ENCODE assay signal across 19 cellular contexts in the genomic region with DNA sequence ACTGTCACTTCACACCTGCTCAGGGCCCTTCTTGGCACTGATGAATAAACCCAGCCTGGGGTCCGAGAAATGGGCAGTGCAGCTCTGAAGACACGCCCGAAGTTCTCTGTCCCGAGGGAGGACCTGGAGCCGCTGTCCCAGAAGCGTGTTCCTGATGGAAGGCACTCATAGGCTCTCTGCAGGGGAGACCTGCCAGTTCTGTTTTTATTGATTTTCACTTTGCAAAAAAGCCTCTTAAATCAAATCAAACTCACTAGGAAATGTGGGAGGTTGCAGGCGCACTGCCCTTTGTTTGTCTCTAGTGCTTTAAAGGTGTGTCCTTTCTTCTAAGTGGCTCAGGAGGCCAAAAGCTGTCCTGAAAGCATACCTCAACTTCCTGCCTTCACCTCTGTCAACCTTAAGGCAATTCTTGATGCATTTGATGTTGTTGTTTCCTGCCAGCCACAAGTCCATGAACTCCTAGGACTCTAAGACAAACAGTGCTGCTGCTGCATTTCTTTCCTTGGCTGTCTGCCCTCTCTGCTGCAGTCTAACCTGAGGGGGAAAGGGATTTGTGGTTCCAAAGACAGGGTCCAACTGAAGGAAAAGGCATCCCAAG.
DNase-seq lines count a peak whose midpoint lies in the region; ATAC-seq and TF ChIP-seq lines count a peak whose summit lies in the region.
"Had no signal": no experiment of that assay in that cellular context is flagged by ENCODE, and none has a peak within 500 bp of the region (broad histone marks: within the 10 kb centered on the region; RNA-seq: fewer than 3 reads in every experiment).

No MANE protein-coding gene starts in this region.

- intact Hi-C loops in body of pancreas (cut with DNase I), result no loop called here

- H3K4me1 ChIP-seq in body of pancreas (peaks cover 9% of the 10 kb centered on the region), thymus (ENCODE audit: control insufficient read depth, insufficient read depth, low read length) (peaks cover 40% of the 10 kb centered on the region)
- H3K4me1 ChIP-seq: SJCRH30 had no signal

- H3K9me3 Mint-ChIP-seq in activated CD4-positive, alpha-beta T cell treated with anti-CD3 and anti-CD28 coated beads, Interleukin-2, amount 10 ng/mL, durations not matched to agents 7 days and 5 days, result peaks cover 7% of the 10 kb centered on the region

- no peaks in the 10 kb centered on the region for H3K27me3 ChIP-seq in body of pancreas
- H3K27me3 ChIP-seq in thymus (ENCODE audit: control insufficient read depth, insufficient read depth), result no peaks in the 10 kb centered on the region

- H3K4me1 Mint-ChIP-seq in activated CD4-positive, alpha-beta T cell treated with anti-CD3 and anti-CD28 coated beads, Interleukin-2, amount 10 ng/mL, durations not matched to agents 7 days and 5 days, result peaks cover 27% of the 10 kb centered on the region

- no peak for TF ChIP-seq CTCF in body of pancreas (IDR thresholded peaks at IDR 0.05)

- ATAC-seq in body of pancreas, result peak; percentile 58
- ATAC-seq in GM18517 (IDR thresholded peaks at IDR 0.05; ENCODE audit: unreplicated experiment), result no peak
- ATAC-seq: HCT116, PC-3, Right ventricle myocardium inferior, SK-N-SH treated with all-trans-retinoic acid at 6 μM for 48 hours had no signal

- no peak for TF ChIP-seq POLR2A in body of pancreas (IDR thresholded peaks at IDR 0.05)

- CTCF ChIA-PET in activated CD4-positive, alpha-beta T cell treated with anti-CD3 and anti-CD28 coated beads, Interleukin-2, amount 10 ng/mL, durations not matched to agents 7 days and 5 days (lab: Charles Lee), result no interaction called here

- no peak overlapping the region for H3K27ac Mint-ChIP-seq in activated CD4-positive, alpha-beta T cell treated with anti-CD3 and anti-CD28 coated beads, Interleukin-2, amount 10 ng/mL, durations not matched to agents 7 days and 5 days

- WGBS in body of pancreas, 2 donors, result 12 to 13% methylated on average over 3 to 7 of the region's 7 CpGs
- 81% methylated on average over 7 of the region's 7 CpGs for WGBS in thymus

- H3K9me3 ChIP-seq in body of pancreas (no peaks in the 10 kb centered on the region), thymus (ENCODE audit: control insufficient read depth) (no peaks in the 10 kb centered on the region)
- H3K9me3 ChIP-seq: SJCRH30 had no signal

- H3K27me3 Mint-ChIP-seq in activated CD4-positive, alpha-beta T cell treated with anti-CD3 and anti-CD28 coated beads, Interleukin-2, amount 10 ng/mL, durations not matched to agents 7 days and 5 days, result no peaks in the 10 kb centered on the region

- H3K36me3 Mint-ChIP-seq in activated CD4-positive, alpha-beta T cell treated with anti-CD3 and anti-CD28 coated beads, Interleukin-2, amount 10 ng/mL, durations not matched to agents 7 days and 5 days (ENCODE audit: low read depth), result no peaks in the 10 kb centered on the region

- no peak overlapping the region for H3K4me3 Mint-ChIP-seq in activated CD4-positive, alpha-beta T cell treated with anti-CD3 and anti-CD28 coated beads, Interleukin-2, amount 10 ng/mL, durations not matched to agents 7 days and 5 days

- H3K4me3 ChIP-seq in body of pancreas (no peak overlapping the region), thymus (ENCODE audit: low read length) (no peak overlapping the region)
- H3K4me3 ChIP-seq: SJCRH30 had no signal

- peak overlapping the region in 2 of 4 donors; percentile 7 to 11 for H3K27ac ChIP-seq in body of pancreas
- H3K27ac ChIP-seq in thymus (ENCODE audit: low read depth), result peak overlapping the region; percentile 61
- H3K27ac ChIP-seq: SJCRH30 had no signal

- DNase-seq in activated CD4-positive, alpha-beta T cell treated with anti-CD3 and anti-CD28 coated beads, Interleukin-2, amount 10 ng/mL, durations not matched to agents 7 days and 5 days, result peak; percentile 24
- no peak for DNase-seq in activated CD4-positive, alpha-beta T cell treated with anti-CD3 and anti-CD28 coated beads, Interleukin-2, amount 50 U/mL, for 1 hour
- DNase-seq in NCI-H345 (lab: John Stamatoyannopoulos, UW) (peak; percentile 59), body of pancreas (no peak), HK-2 (ENCODE audit: unreplicated experiment) (no peak)
- no peak for DNase-seq in stimulated activated CD4-positive, alpha-beta T cell treated with anti-CD3 and anti-CD28 coated beads, Interleukin-2, amount 100 ng/mL, for 24 hours
- DNase-seq: DMS153, KBM-7, NCI-H1105 treated with DMSO at 0.1 percent for 48 hours, NCI-H146, NCI-H2029, NCI-H510A treated with DMSO at 0.1 percent for 48 hours, PC-3, SJCRH30 had no signal

- H3K36me3 ChIP-seq in body of pancreas (replicated peaks in 1 of 2; ENCODE audit: insufficient read depth in 1 of 2, low read depth in 2 of 2) (no peaks in the 10 kb centered on the region), thymus (ENCODE audit: control insufficient read depth, insufficient read depth) (no peaks in the 10 kb centered on the region)
- H3K36me3 ChIP-seq: SJCRH30 had no signal

- POLR2A ChIA-PET in activated CD4-positive, alpha-beta T cell treated with anti-CD3 and anti-CD28 coated beads, Interleukin-2, amount 10 ng/mL, durations not matched to agents 7 days and 5 days (lab: Charles Lee), result no interaction called here

Comparison
In these comparisons a context has a peak if more than half of its experiments do, and no peak if none do; other contexts are left out.
1. DNase-seq: peak in activated CD4-positive, alpha-beta T cell treated with anti-CD3 and anti-CD28 coated beads, Interleukin-2, amount 10 ng/mL, durations not matched to agents 7 days and 5 days (single experiment) and NCI-H345 (single experiment); none in activated CD4-positive, alpha-beta T cell treated with anti-CD3 and anti-CD28 coated beads, Interleukin-2, amount 50 U/mL, for 1 hour (single experiment), body of pancreas (0 of 4), stimulated activated CD4-positive, alpha-beta T cell treated with anti-CD3 and anti-CD28 coated beads, Interleukin-2, amount 100 ng/mL, for 24 hours (0 of 2) and HK-2 (single experiment).